In the genomic region with DNA sequence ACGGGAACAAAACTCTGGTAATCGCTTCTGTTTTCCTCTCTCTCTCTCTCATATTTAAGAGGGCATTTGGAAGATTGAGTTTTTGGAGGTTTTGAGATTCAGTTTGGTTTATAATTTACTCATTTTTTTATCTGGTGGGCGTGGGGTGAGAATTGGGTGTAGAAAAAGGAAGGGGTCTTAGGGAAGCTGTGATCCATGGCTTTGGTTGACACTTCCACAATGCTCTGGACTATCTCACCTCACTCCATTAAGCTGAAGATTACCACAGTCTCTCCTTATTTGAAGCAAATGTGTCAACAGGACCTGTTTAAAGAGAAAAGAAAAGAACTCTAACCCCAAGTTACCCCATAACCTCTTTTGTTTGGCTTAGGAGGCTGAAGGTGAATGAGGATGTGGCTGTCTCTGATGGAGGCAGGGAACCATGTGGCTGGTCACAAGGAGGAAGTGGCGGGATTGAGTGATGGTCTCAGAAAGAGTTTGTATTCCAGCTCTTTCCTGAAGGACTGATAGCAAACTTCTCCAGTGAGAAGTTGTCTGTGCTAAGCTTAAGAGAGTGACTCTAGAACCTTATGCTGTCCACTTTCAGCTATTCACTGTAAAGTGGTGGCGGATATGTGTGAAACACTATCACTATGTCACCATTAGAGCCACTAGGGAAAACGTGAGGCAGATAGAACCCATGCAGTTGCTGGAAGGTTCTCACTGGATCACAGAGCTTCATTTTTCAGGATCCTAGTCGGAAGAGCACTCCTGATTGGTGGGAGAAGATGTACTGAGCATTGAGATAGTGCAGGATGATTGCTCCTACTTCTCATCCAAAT, we compare ENCODE assay signal across 8 cellular contexts. TPM values are rescaled to one million over a fixed set of nuclear protein-coding genes. Genes with fewer than 3 reads are reported as not detected.
DNase-seq lines count a peak whose midpoint lies in the region; ATAC-seq, FAIRE-seq and TF ChIP-seq lines count a peak whose summit lies in the region.

No MANE protein-coding gene starts in this region.

- no peak overlapping the region for H3K9ac ChIP-seq in skeletal muscle tissue (ENCODE audit: low read depth in 1 of 3, low read length in 3 of 3)

- ATAC-seq in WTC11 (no peak), HG03469 (IDR thresholded peaks at IDR 0.05; ENCODE audit: unreplicated experiment) (no peak)

- peak overlapping the region; percentile 85 for H2AFZ ChIP-seq in hepatocyte

- H3K27me3 ChIP-seq in hepatocyte (peaks cover 34% of the 10 kb centered on the region), skeletal muscle tissue (ENCODE audit: control insufficient read depth in 3 of 3, insufficient read depth in 3 of 3, low read length in 3 of 3) (peaks cover 18 to 25% (median 25%) of the 10 kb centered on the region in 3 donors), uterus (peaks cover 0 to 14% of the 10 kb centered on the region in 2 donors)

- H3K4me3 Mint-ChIP-seq in WTC11 = peak overlapping the region; percentile 76

- H3K36me3 Mint-ChIP-seq in WTC11 = no peaks in the 10 kb centered on the region; the same call in 1 of the 2 replicates

- H3K4me1 ChIP-seq in hepatocyte (ENCODE audit: insufficient read depth) (no peaks in the 10 kb centered on the region), skeletal muscle tissue (ENCODE audit: control insufficient read depth in 3 of 3, insufficient read depth in 3 of 3, low read length in 3 of 3) (peaks cover 5 to 12% (median 5%) of the 10 kb centered on the region in 3 donors), uterus (no peaks in the 10 kb centered on the region)

- 33% methylated on average over 7 of the region's 7 CpGs for WGBS in hepatocyte (ENCODE audit: low lambda C conversion rate, missing lambda C conversion rate)

- peak overlapping the region; percentile 86 for H3K4me2 ChIP-seq in hepatocyte

- POLR2A ChIA-PET in WTC11 (lab: Charles Lee) = interaction anchor here (0.8 kb wide), 1 partner anchor 14 kb away, joined by 3 read pairs; no protein-coding TSS in a partner anchor

- no peaks in the 10 kb centered on the region for H4K20me1 ChIP-seq in hepatocyte (ENCODE audit: insufficient read depth, poor library complexity, severe bottlenecking)

- H3K36me3 ChIP-seq in hepatocyte (replicated peaks; ENCODE audit: insufficient read depth, low read depth) (no peaks in the 10 kb centered on the region), skeletal muscle tissue (ENCODE audit: control insufficient read depth in 3 of 3, insufficient read depth in 3 of 3, low read length in 3 of 3) (no peaks in the 10 kb centered on the region), uterus (no peaks in the 10 kb centered on the region)

- H3K4me1 Mint-ChIP-seq in WTC11 = peaks cover 14% of the 10 kb centered on the region

- FAIRE-seq in HTR-8/SVneo (lab: Jason Lieb, UNC) = peak; percentile 69

- TF ChIP-seq CTCF in WTC11 (IDR thresholded peaks at IDR 0.05) = no peak
- TF ChIP-seq CTCF in hepatocyte (IDR thresholded peaks at IDR 0.05; ENCODE audit: poor library complexity) = no peak
- no peak for TF ChIP-seq CTCF in uterus (IDR thresholded peaks at IDR 0.05)

- peaks cover 54% of the 10 kb centered on the region for H3K27me3 Mint-ChIP-seq in WTC11 (ENCODE audit: low read depth)

- no peak overlapping the region for H3K27ac Mint-ChIP-seq in WTC11

- H3K79me2 ChIP-seq in hepatocyte = no peaks in the 10 kb centered on the region

- no peaks in the 10 kb centered on the region for H3K9me2 ChIP-seq in hepatocyte (replicated peaks; ENCODE audit: insufficient read depth)

- H3K4me3 ChIP-seq in GM08714 (ENCODE audit: low read length) (peak overlapping the region; percentile 70), hepatocyte (peak overlapping the region; percentile 65), skeletal muscle tissue (ENCODE audit: low read length in 3 of 3) (peak overlapping the region; percentile 55 to 66 (median 58)), uterus (peak overlapping the region in 1 of 2 donors; percentile 48)

- H3K27ac ChIP-seq in hepatocyte (peak overlapping the region; percentile 44), skeletal muscle tissue (ENCODE audit: low read depth, low read length) (no peak overlapping the region), uterus (no peak overlapping the region)

- DNase-seq in HTR-8/SVneo (ENCODE audit: insufficient read length, low spot score) (no peak), WTC11 (ENCODE audit: low spot score) (no peak), hepatocyte (ENCODE audit: low spot score) (no peak), uterus (no peak), NCI-H2107 (lab: John Stamatoyannopoulos, UW) (no peak)

- H3K9me3 Mint-ChIP-seq in WTC11 = no peaks in the 10 kb centered on the region

- TF ChIP-seq POLR2A in uterus (IDR thresholded peaks at IDR 0.05) = no peak

- H3K9me3 ChIP-seq in hepatocyte (ENCODE audit: low read depth) (no peaks in the 10 kb centered on the region), skeletal muscle tissue (ENCODE audit: control insufficient read depth in 3 of 3, low read length in 3 of 3) (no peaks in the 10 kb centered on the region), uterus (no peaks in the 10 kb centered on the region)

- CTCF ChIA-PET in WTC11 (lab: Charles Lee) = interaction anchor here (0.6 kb wide), 1 partner anchor 1140 kb away, joined by 3 read pairs; no protein-coding TSS in a partner anchor

- intact Hi-C loops in uterus (cut with DNase I; ENCODE audit: low total_unique reads) = no loop called here

TF ChIP-seq in WTC11, 78 proteins besides CTCF, POLR2A, EP300 and RAD21:
- TF ChIP-seq, protein P1, sequence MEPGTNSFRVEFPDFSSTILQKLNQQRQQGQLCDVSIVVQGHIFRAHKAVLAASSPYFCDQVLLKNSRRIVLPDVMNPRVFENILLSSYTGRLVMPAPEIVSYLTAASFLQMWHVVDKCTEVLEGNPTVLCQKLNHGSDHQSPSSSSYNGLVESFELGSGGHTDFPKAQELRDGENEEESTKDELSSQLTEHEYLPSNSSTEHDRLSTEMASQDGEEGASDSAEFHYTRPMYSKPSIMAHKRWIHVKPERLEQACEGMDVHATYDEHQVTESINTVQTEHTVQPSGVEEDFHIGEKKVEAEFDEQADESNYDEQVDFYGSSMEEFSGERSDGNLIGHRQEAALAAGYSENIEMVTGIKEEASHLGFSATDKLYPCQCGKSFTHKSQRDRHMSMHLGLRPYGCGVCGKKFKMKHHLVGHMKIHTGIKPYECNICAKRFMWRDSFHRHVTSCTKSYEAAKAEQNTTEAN (CRISPR knock-in tag; IDR thresholded peaks at IDR 0.05) = no peak
- TF ChIP-seq IRF2 (CRISPR knock-in tag; IDR thresholded peaks at IDR 0.05; ENCODE audit: borderline replicate concordance, low read depth) = no peak
- TF ChIP-seq TCF7 (CRISPR knock-in tag; IDR thresholded peaks at IDR 0.05; ENCODE audit: low read depth) = no peak
- no peak for TF ChIP-seq SOX15 (CRISPR knock-in tag; IDR thresholded peaks at IDR 0.05)
- TF ChIP-seq OVOL2 (CRISPR knock-in tag; IDR thresholded peaks at IDR 0.05; ENCODE audit: borderline replicate concordance) = no peak
- TF ChIP-seq, protein P2, sequence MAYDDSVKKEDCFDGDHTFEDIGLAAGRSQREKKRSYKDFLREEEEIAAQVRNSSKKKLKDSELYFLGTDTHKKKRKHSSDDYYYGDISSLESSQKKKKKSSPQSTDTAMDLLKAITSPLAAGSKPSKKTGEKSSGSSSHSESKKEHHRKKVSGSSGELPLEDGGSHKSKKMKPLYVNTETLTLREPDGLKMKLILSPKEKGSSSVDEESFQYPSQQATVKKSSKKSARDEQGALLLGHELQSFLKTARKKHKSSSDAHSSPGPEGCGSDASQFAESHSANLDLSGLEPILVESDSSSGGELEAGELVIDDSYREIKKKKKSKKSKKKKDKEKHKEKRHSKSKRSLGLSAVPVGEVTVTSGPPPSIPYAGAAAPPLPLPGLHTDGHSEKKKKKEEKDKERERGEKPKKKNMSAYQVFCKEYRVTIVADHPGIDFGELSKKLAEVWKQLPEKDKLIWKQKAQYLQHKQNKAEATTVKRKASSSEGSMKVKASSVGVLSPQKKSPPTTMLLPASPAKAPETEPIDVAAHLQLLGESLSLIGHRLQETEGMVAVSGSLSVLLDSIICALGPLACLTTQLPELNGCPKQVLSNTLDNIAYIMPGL (CRISPR knock-in tag; IDR thresholded peaks at IDR 0.05) = no peak
- no peak for TF ChIP-seq JAZF1 (CRISPR knock-in tag; IDR thresholded peaks at IDR 0.05)
- no peak for TF ChIP-seq SMAD4 (CRISPR knock-in tag; IDR thresholded peaks at IDR 0.05)
- TF ChIP-seq SMAD3 (CRISPR knock-in tag; IDR thresholded peaks at IDR 0.05; ENCODE audit: borderline replicate concordance) = no peak
- TF ChIP-seq, protein P3, sequence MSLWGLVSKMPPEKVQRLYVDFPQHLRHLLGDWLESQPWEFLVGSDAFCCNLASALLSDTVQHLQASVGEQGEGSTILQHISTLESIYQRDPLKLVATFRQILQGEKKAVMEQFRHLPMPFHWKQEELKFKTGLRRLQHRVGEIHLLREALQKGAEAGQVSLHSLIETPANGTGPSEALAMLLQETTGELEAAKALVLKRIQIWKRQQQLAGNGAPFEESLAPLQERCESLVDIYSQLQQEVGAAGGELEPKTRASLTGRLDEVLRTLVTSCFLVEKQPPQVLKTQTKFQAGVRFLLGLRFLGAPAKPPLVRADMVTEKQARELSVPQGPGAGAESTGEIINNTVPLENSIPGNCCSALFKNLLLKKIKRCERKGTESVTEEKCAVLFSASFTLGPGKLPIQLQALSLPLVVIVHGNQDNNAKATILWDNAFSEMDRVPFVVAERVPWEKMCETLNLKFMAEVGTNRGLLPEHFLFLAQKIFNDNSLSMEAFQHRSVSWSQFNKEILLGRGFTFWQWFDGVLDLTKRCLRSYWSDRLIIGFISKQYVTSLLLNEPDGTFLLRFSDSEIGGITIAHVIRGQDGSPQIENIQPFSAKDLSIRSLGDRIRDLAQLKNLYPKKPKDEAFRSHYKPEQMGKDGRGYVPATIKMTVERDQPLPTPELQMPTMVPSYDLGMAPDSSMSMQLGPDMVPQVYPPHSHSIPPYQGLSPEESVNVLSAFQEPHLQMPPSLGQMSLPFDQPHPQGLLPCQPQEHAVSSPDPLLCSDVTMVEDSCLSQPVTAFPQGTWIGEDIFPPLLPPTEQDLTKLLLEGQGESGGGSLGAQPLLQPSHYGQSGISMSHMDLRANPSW (CRISPR knock-in tag; conservative IDR thresholded peaks at IDR 0.05; ENCODE audit: low read depth) = no peak
- no peak for TF ChIP-seq NFYB (CRISPR knock-in tag; conservative IDR thresholded peaks at IDR 0.05; ENCODE audit: low read depth)
- no peak for TF ChIP-seq KAT7 (CRISPR knock-in tag; IDR thresholded peaks at IDR 0.05; ENCODE audit: borderline replicate concordance)

RNA-seq across cellular contexts. Expression of a gene that starts 0.9 kb away (rescaled TPM):
- total RNA-seq in WTC11 (2021) (not detected in 3 replicates), hepatocyte (2.3 and 2.4 TPM in 2 replicates), skeletal muscle tissue (under 0.01 TPM), uterus (1 to 10 TPM in 2 of 4 donors, under 1 TPM in 1, not detected in 1; 0.27 to 7.9 (median 1.4) TPM)
- polyA plus RNA-seq in hepatocyte = 1.1 and 1.7 TPM in 2 replicates
